ENCODE assay signal across 9 cellular contexts in genomic region chr20:58407966-58408557, GRCh38. TPM values are rescaled to one million over a fixed set of nuclear protein-coding genes. Genes with fewer than 3 reads are reported as not detected.
DNase-seq lines count a peak whose midpoint lies in the region; ATAC-seq and TF ChIP-seq lines count a peak whose summit lies in the region.
"Had no signal": no experiment of that assay in that cellular context is flagged by ENCODE, and none has a peak within 500 bp of the region (broad histone marks: within the 10 kb centered on the region; RNA-seq: fewer than 3 reads in every experiment).

No MANE protein-coding gene starts in this region.

- no peak overlapping the region for H2AFZ ChIP-seq in Loucy (ENCODE audit: low read length)

- peak overlapping the region; percentile 61 to 95 for H3K27ac Mint-ChIP-seq in effector memory CD8-positive, alpha-beta T cell

- peak overlapping the region; percentile 22 for H3K4me2 ChIP-seq in Loucy (ENCODE audit: low read depth, low read length, poor library complexity, severe bottlenecking)

- peak; percentile 78 for ATAC-seq in effector memory CD8-positive, alpha-beta T cell (replicated peaks)
- no peak for ATAC-seq in upper lobe of left lung (ENCODE audit: low FRiP score in 2 of 2)

- peak; percentile 18 for DNase-seq in stimulated activated CD4-positive, alpha-beta T cell treated with anti-CD3 and anti-CD28 coated beads, Interleukin-4, amount 100 ng/mL, for 24 hours
- no peak for DNase-seq in stimulated activated CD4-positive, alpha-beta T cell treated with anti-CD3 and anti-CD28 coated beads, Interleukin-2, amount 100 ng/mL, for 48 hours
- DNase-seq in effector memory CD8-positive, alpha-beta T cell: peak in 1 of 3 experiments; percentile 6
- DNase-seq in upper lobe of left lung (no peak), RPMI8226 (no peak), SK-N-DZ (ENCODE audit: low spot score) (no peak), RKO (ENCODE audit: low spot score) (no peak)
- DNase-seq: tibial artery had no signal

- H3K9me2 ChIP-seq in Loucy (replicated peaks; ENCODE audit: low read depth, low read length): no peaks in the 10 kb centered on the region

- no peaks in the 10 kb centered on the region for H3K27me3 Mint-ChIP-seq in effector memory CD8-positive, alpha-beta T cell

- H3K27me3 ChIP-seq in Loucy (ENCODE audit: insufficient read depth, low read length, poor library complexity, severe bottlenecking): no peaks in the 10 kb centered on the region
- H3K27me3 ChIP-seq in upper lobe of left lung: no peaks in the 10 kb centered on the region
- H3K27me3 ChIP-seq: tibial artery had no signal

- H3F3A ChIP-seq in Loucy (ENCODE audit: low read depth): no peaks in the 10 kb centered on the region

- H3K4me1 ChIP-seq in Loucy (ENCODE audit: insufficient read depth, low read length, poor library complexity, severe bottlenecking): peaks cover 11% of the 10 kb centered on the region
- peaks cover 13 to 46% (median 24%) of the 10 kb centered on the region in 4 donors for H3K4me1 ChIP-seq in upper lobe of left lung

- no peaks in the 10 kb centered on the region for H3K36me3 Mint-ChIP-seq in effector memory CD8-positive, alpha-beta T cell (ENCODE audit: insufficient read depth)

- H3K4me3 Mint-ChIP-seq in effector memory CD8-positive, alpha-beta T cell: peak overlapping the region; percentile 63 to 76

- WGBS in upper lobe of left lung, 2 donors: 50 to 53% methylated on average over 2 of the region's 2 CpGs

- no peak for TF ChIP-seq EP300 in upper lobe of left lung (IDR thresholded peaks at IDR 0.05)

- H3K4me3 ChIP-seq in Loucy (ENCODE audit: low read length, poor library complexity, severe bottlenecking): no peak overlapping the region
- no peak overlapping the region for H3K4me3 ChIP-seq in upper lobe of left lung
- H3K4me3 ChIP-seq: tibial artery had no signal

- H4K20me1 ChIP-seq in Loucy (ENCODE audit: insufficient read depth, low read length, poor library complexity, severe bottlenecking): peaks cover 83% of the 10 kb centered on the region

- no peaks in the 10 kb centered on the region for H3K9me3 ChIP-seq in Loucy (ENCODE audit: insufficient read depth, low read depth, low read length)
- H3K9me3 ChIP-seq in upper lobe of left lung: no peaks in the 10 kb centered on the region
- H3K9me3 ChIP-seq: tibial artery had no signal

- H3K36me3 ChIP-seq in Loucy (ENCODE audit: insufficient read depth, low read length) (no peaks in the 10 kb centered on the region), upper lobe of left lung (no peaks in the 10 kb centered on the region)
- H3K36me3 ChIP-seq: tibial artery had no signal

- no peak for TF ChIP-seq POLR2A in upper lobe of left lung (IDR thresholded peaks at IDR 0.05)

- TF ChIP-seq CTCF in Loucy (conservative IDR thresholded peaks at IDR 0.05; ENCODE audit: low read length) (no peak), upper lobe of left lung (IDR thresholded peaks at IDR 0.05) (no peak)

- H3K9me3 Mint-ChIP-seq in effector memory CD8-positive, alpha-beta T cell: no peaks in the 10 kb centered on the region

- peaks cover 12 to 43% of the 10 kb centered on the region in 2 donors for H3K4me1 Mint-ChIP-seq in effector memory CD8-positive, alpha-beta T cell (ENCODE audit: low read depth in 2 of 2)

- H3K79me2 ChIP-seq in Loucy (ENCODE audit: insufficient read depth, low read length): peaks cover 98% of the 10 kb centered on the region

- peak overlapping the region in 3 of 4 donors; percentile 0 to 72 (median 58) for H3K27ac ChIP-seq in upper lobe of left lung

- H3K9ac ChIP-seq in Loucy (ENCODE audit: low read depth, low read length, poor library complexity, severe bottlenecking): no peak overlapping the region

RNA-seq across cellular contexts. Expression of gene VAPB, which starts 19.0 kb away (rescaled TPM):
- total RNA-seq in upper lobe of left lung: 10 to 100 TPM; 13.8 to 48.2 (median 33.7) TPM
- polyA plus RNA-seq in SK-N-DZ (2014; cell fraction: cytosol; rRNA removed): 38.4 and 41.3 TPM in 2 replicates
- polyA plus RNA-seq in SK-N-DZ (2014; cell fraction: nucleus; rRNA removed): 24.7 and 41.8 TPM in 2 replicates
